ENCODE assay signal across 30 cellular contexts in genomic region chr14:89473979-89474378, GRCh38. TPM values are rescaled to one million over a fixed set of nuclear protein-coding genes. Genes with fewer than 3 reads are reported as not detected.
A peak's percentile ranks its signal among the peaks of the same experiment; 100 is the strongest.
DNase-seq lines count a peak whose midpoint lies in the region; ATAC-seq, FAIRE-seq and TF ChIP-seq lines count a peak whose summit lies in the region.
"Had no signal": no experiment of that assay in that cellular context is flagged by ENCODE, and none has a peak within 500 bp of the region (broad histone marks: within the 10 kb centered on the region; RNA-seq: fewer than 3 reads in every experiment).

No MANE protein-coding gene starts in this region.

- H3K36me3 ChIP-seq in IMR-90 (ENCODE audit: control insufficient read depth, insufficient read depth, low read length): 0 out of 2 replicates have a peak, but pooled peaks cover 1% of the 10 kb centered on the region
- no peaks in the 10 kb centered on the region for H3K36me3 ChIP-seq in endothelial cell of umbilical vein (ENCODE audit: control insufficient read depth in 2 of 2, extremely low read depth in 1 of 2, insufficient read depth in 2 of 2, low read length in 2 of 2)
- H3K36me3 ChIP-seq: esophagus muscularis mucosa, MG63, suprapubic skin, upper lobe of right lung had no signal

- H3K4me2 ChIP-seq in IMR-90 (ENCODE audit: low read depth, low read length): no peak overlapping the region
- H3K4me2 ChIP-seq in endothelial cell of umbilical vein (ENCODE audit: insufficient read depth, low read length): no peak overlapping the region
- H3K4me2 ChIP-seq: hepatocyte, KMS-11 had no signal

- no peaks in the 10 kb centered on the region for H3K79me2 ChIP-seq in endothelial cell of umbilical vein (ENCODE audit: control insufficient read depth, insufficient read depth, low read length)
- H3K79me2 ChIP-seq: hepatocyte had no signal

- peaks cover 4% of the 10 kb centered on the region; the same call in 1 of the 2 replicates for H4K20me1 ChIP-seq in IMR-90 (ENCODE audit: insufficient read depth, low read length)
- H4K20me1 ChIP-seq in endothelial cell of umbilical vein (replicated peaks; ENCODE audit: control insufficient read depth, extremely low read depth, insufficient read depth, low read length): no peaks in the 10 kb centered on the region

- H2BK20ac ChIP-seq in IMR-90 (ENCODE audit: low read depth, low read length): no peak overlapping the region

- H3K27ac ChIP-seq in IMR-90 (ENCODE audit: insufficient read depth, low read length) (no peak overlapping the region), endothelial cell of umbilical vein (ENCODE audit: insufficient read depth, low read depth, low read length) (no peak overlapping the region)
- H3K27ac ChIP-seq: hepatocyte, KMS-11, RWPE1, SK-N-MC, suprapubic skin, upper lobe of right lung had no signal

- H2BK15ac ChIP-seq in IMR-90 (ENCODE audit: low read depth, low read length): no peak overlapping the region

- no peak overlapping the region for H3K14ac ChIP-seq in IMR-90 (replicated peaks; ENCODE audit: low read depth, low read length)

- no TSS peak for BruUV-seq in IMR-90 (replicated peaks; lab: Mats Ljungman, UMichigan)
- BruUV-seq in endothelial cell of umbilical vein (replicated peaks; lab: Mats Ljungman, UMichigan): no TSS peak

- dilution Hi-C loops in IMR-90 (cut with HindIII; ENCODE audit: low sequenced_read_pairs, unreplicated experiment): no loop called here
- dilution Hi-C loops in endothelial cell of umbilical vein (cut with MboI; ENCODE audit: extremely low pct_ligation_motif_present, low sequenced_read_pairs): no loop called here

- peak; percentile 51 for DNase-seq in ELR (ENCODE audit: low read depth)
- DNase-seq in IMR-90: peak; percentile 92
- no peak for DNase-seq in endothelial cell of umbilical vein (ENCODE audit: low read depth, low spot score)
- peak; percentile 31 for DNase-seq in non-pigmented ciliary epithelial cell (ENCODE audit: low read depth)
- no peak for DNase-seq in activated CD8-positive, alpha-beta memory T cell treated with anti-CD3 and anti-CD28 coated beads, Interleukin-2, amount 50 U/mL, for 48 hours
- no peak for DNase-seq in NCI-H1105 (lab: John Stamatoyannopoulos, UW)
- DNase-seq: activated CD4-positive, CD25-positive, alpha-beta regulatory T cell; activated CD8-positive, alpha-beta memory T cell treated with anti-CD3 and anti-CD28 coated beads, Interleukin-2, amount 10 ng/mL, durations not matched to agents 7 days and 5 days; activated naive CD8-positive, alpha-beta T cell treated with anti-CD3 and anti-CD28 coated beads, Interleukin-2, amount 50 U/mL, for 24 hours; activated T-cell treated with anti-CD3 and anti-CD28 coated beads, Interleukin-2, amount 50 U/mL, for 48 hours; CD4-positive, CD25-positive, alpha-beta regulatory T cell; effector memory CD8-positive, alpha-beta T cell; GOT3; left cardiac atrium; MG63; mucosa of descending colon; natural killer cell; NCI-H2029; NCI-H510A treated with DMSO at 0.1 percent for 48 hours; stimulated activated naive CD4-positive, alpha-beta T cell treated with Interleukin-2 at 50 U/mL for 16 hours; upper lobe of right lung had no signal

- ATAC-seq in IMR-90 (ENCODE audit: low read depth) (peak; percentile 58), GM18511 (IDR thresholded peaks at IDR 0.05; ENCODE audit: unreplicated experiment) (no peak), HG03175 (IDR thresholded peaks at IDR 0.05; ENCODE audit: unreplicated experiment) (no peak)
- ATAC-seq: activated CD8-positive, alpha-beta memory T cell treated with anti-CD3 and anti-CD28 coated beads, Interleukin-2, amount 10 ng/mL, durations not matched to agents 7 days and 5 days; activated naive CD8-positive, alpha-beta T cell treated with anti-CD3 and anti-CD28 coated beads, Interleukin-2, amount 50 U/mL, for 24 hours; effector memory CD8-positive, alpha-beta T cell; mucosa of descending colon; natural killer cell; upper lobe of right lung had no signal

- no peak overlapping the region for H3K56ac ChIP-seq in IMR-90 (ENCODE audit: extremely low read depth, insufficient read depth, low read length)

- POLR2A ChIA-PET in IMR-90 (lab: Charles Lee; ENCODE audit: unreplicated experiment): interaction anchor here (0.5 kb wide), 1 partner anchor 45 kb away, joined by 6 read pairs; no protein-coding TSS in a partner anchor
- POLR2A ChIA-PET in endothelial cell of umbilical vein (lab: Charles Lee): no interaction called here

- H4K8ac ChIP-seq in IMR-90 (ENCODE audit: low read depth in 2 of 2, low read length in 2 of 2): no peak overlapping the region

- H3K18ac ChIP-seq in IMR-90 (ENCODE audit: low read depth, low read length): no peak overlapping the region

- H3K9ac ChIP-seq in IMR-90 (ENCODE audit: low read depth, low read length): no peak overlapping the region
- H3K9ac ChIP-seq in endothelial cell of umbilical vein (replicated peaks; ENCODE audit: extremely low read depth, insufficient read depth, low read length): no peak overlapping the region
- H3K9ac ChIP-seq: KMS-11 had no signal

- H3K4ac ChIP-seq in IMR-90 (ENCODE audit: low read depth, low read length): no peak overlapping the region

- H4K5ac ChIP-seq in IMR-90 (ENCODE audit: low read depth, low read length): no peak overlapping the region

- H3K79me1 ChIP-seq in IMR-90 (ENCODE audit: low read depth in 1 of 2, low read length in 2 of 2): peaks cover 10 to 26% of the 10 kb centered on the region in 2 experiments

- H2AFZ ChIP-seq in IMR-90 (replicated peaks; ENCODE audit: low read length, poor library complexity) (no peak overlapping the region), endothelial cell of umbilical vein (ENCODE audit: low read depth, low read length) (no peak overlapping the region)
- H2AFZ ChIP-seq: hepatocyte had no signal

- no peak for FAIRE-seq in endothelial cell of umbilical vein (lab: Jason Lieb, UNC)

- peak overlapping the region; percentile 62; the same call in 1 of the 2 replicates for H2AK5ac ChIP-seq in IMR-90 (ENCODE audit: low read depth, low read length)

- H2BK5ac ChIP-seq in IMR-90 (ENCODE audit: low read depth, low read length, poor library complexity, severe bottlenecking): peak overlapping the region; percentile 10

- H3K9me3 ChIP-seq in IMR-90 (ENCODE audit: control insufficient read depth, insufficient read depth, low read length): no peaks in the 10 kb centered on the region
- no peaks in the 10 kb centered on the region for H3K9me3 ChIP-seq in endothelial cell of umbilical vein (replicated peaks; ENCODE audit: control insufficient read depth, insufficient read depth, low read length)
- H3K9me3 ChIP-seq: esophagus muscularis mucosa, MG63, mucosa of descending colon, suprapubic skin, upper lobe of right lung had no signal

- 57% methylated on average over 2 of the region's 2 CpGs; no CpG with 5 or more reads in 1 of the 2 experiments for WGBS in IMR-90 (ENCODE audit: extremely low coverage in 2 of 2, insufficient read length in 1 of 2), 2 experiments

- H3K9me1 ChIP-seq in IMR-90 (ENCODE audit: insufficient read depth, low read length): peaks cover 8% of the 10 kb centered on the region
- no peaks in the 10 kb centered on the region for H3K9me1 ChIP-seq in endothelial cell of umbilical vein (replicated peaks; ENCODE audit: control insufficient read depth, extremely low read depth, insufficient read depth, low read length)

- in situ Hi-C loops in IMR-90 (cut with MboI; ENCODE audit: low sequenced_read_pairs): no loop called here

- intact Hi-C loops in IMR-90 (cut with micrococcal nuclease): no loop called here
- intact Hi-C loops in endothelial cell of umbilical vein (cut with micrococcal nuclease): no loop called here

- no peak for TF ChIP-seq RAD21 in IMR-90 (IDR thresholded peaks at IDR 0.05; ENCODE audit: low read length)

- H4K91ac ChIP-seq in IMR-90 (ENCODE audit: insufficient read depth, low read depth, low read length): no peak overlapping the region

- no peak for TF ChIP-seq CTCF in IMR-90 (conservative IDR thresholded peaks at IDR 0.05; ENCODE audit: low read depth, low read length)
- TF ChIP-seq CTCF in endothelial cell of umbilical vein (IDR thresholded peaks at IDR 0.05; ENCODE audit: extremely low read depth in 1 of 2, insufficient read depth in 1 of 2, low read depth in 1 of 2, low read length in 2 of 2): no peak

- CTCF ChIA-PET in IMR-90 (lab: Yijun Ruan, JAX) (no interaction called here), endothelial cell of umbilical vein (lab: Charles Lee) (no interaction called here)

- H3K27me3 ChIP-seq in IMR-90 (ENCODE audit: control insufficient read depth, insufficient read depth, low read length) (no peaks in the 10 kb centered on the region), endothelial cell of umbilical vein (ENCODE audit: control insufficient read depth in 2 of 2, insufficient read depth in 2 of 2, low read length in 2 of 2) (no peaks in the 10 kb centered on the region)
- H3K27me3 ChIP-seq: esophagus muscularis mucosa, hepatocyte, MG63, suprapubic skin, upper lobe of right lung had no signal

- TF ChIP-seq POLR2A in IMR-90 (IDR thresholded peaks at IDR 0.05; ENCODE audit: low read depth, low read length): no peak
- no peak for TF ChIP-seq POLR2A in endothelial cell of umbilical vein (IDR thresholded peaks at IDR 0.05; ENCODE audit: low read depth, low read length)

- no peak overlapping the region for H2BK120ac ChIP-seq in IMR-90 (ENCODE audit: low read depth, low read length)

- no peak overlapping the region for H3K23ac ChIP-seq in IMR-90 (ENCODE audit: low read depth, low read length)

- H3K4me3 ChIP-seq in IMR-90 (ENCODE audit: insufficient read depth, low read depth, low read length) (no peak overlapping the region), endothelial cell of umbilical vein (replicated peaks in 1 of 3; ENCODE audit: insufficient read depth in 1 of 3, low read depth in 1 of 3, low read length in 3 of 3) (no peak overlapping the region)
- H3K4me3 ChIP-seq: esophagus muscularis mucosa, hepatocyte, MG63, mucosa of descending colon, SK-N-MC, skin epidermis, suprapubic skin, upper lobe of right lung had no signal

- H2AK9ac ChIP-seq in IMR-90 (replicated peaks; ENCODE audit: low read depth, low read length, poor library complexity): no peak overlapping the region

- H3K4me1 ChIP-seq in IMR-90 (ENCODE audit: control insufficient read depth, insufficient read depth, low read length) (peaks cover 2% of the 10 kb centered on the region), endothelial cell of umbilical vein (ENCODE audit: control insufficient read depth, extremely low read depth, insufficient read depth, low read length) (no peaks in the 10 kb centered on the region)
- H3K4me1 ChIP-seq: upper lobe of right lung had no signal

RNA-seq across cellular contexts. Expression of gene FOXN3, which starts 56.9 kb away (rescaled TPM):
- total RNA-seq in IMR-90 (2012; rRNA removed) (32.5 and 33.7 TPM in 2 replicates), endothelial cell of umbilical vein (41.8 and 44.7 TPM in 2 replicates)
- polyA plus RNA-seq in IMR-90 (2012; rRNA removed) (22.6 and 23.5 TPM in 2 replicates), endothelial cell of umbilical vein (16.7 and 16.9 TPM in 2 replicates)
- 13.7 and 16.8 TPM in 2 replicates for polyA plus RNA-seq in IMR-90 (2012; cell fraction: cytosol; rRNA removed)
- 13.3 and 17.3 TPM in 2 replicates for polyA plus RNA-seq in IMR-90 (2012; cell fraction: nucleus; rRNA removed; ENCODE audit: low replicate concordance)
- 18.5 and 19.6 TPM in 2 replicates for polyA plus RNA-seq in endothelial cell of umbilical vein (2011; cell fraction: cytosol; rRNA removed)
- 19.9 and 23.8 TPM in 2 replicates for polyA plus RNA-seq in endothelial cell of umbilical vein (2011; cell fraction: nucleus; rRNA removed)
- 26.9 and 29.9 TPM in 2 replicates for polyA plus RNA-seq in endothelial cell of umbilical vein (2012)
- polyA minus RNA-seq in endothelial cell of umbilical vein: 67.6 and 73.4 TPM in 2 replicates
- 9.5 TPM for polyA minus RNA-seq in endothelial cell of umbilical vein (2011; cell fraction: cytosol; rRNA and poly(A)+ RNA removed)
- polyA minus RNA-seq in endothelial cell of umbilical vein (2011; cell fraction: nucleus; rRNA and poly(A)+ RNA removed): 82.7 and 114 TPM in 2 replicates

Comparison
In these comparisons a context has a peak if more than half of its experiments do, and no peak if none do; other contexts are left out.
1. DNase-seq: peak in ELR (single experiment), IMR-90 (single experiment) and non-pigmented ciliary epithelial cell (single experiment); none in endothelial cell of umbilical vein (single experiment), activated CD8-positive, alpha-beta memory T cell treated with anti-CD3 and anti-CD28 coated beads, Interleukin-2, amount 50 U/mL, for 48 hours (single experiment) and NCI-H1105 (single experiment).